In genomic region chr2:38353402-38353801, GRCh38 we compare ENCODE assay signal across 19 cellular contexts. TPM values are rescaled to one million over a fixed set of nuclear protein-coding genes. Genes with fewer than 3 reads are reported as not detected.
DNase-seq lines count a peak whose midpoint lies in the region; ATAC-seq, FAIRE-seq and TF ChIP-seq lines count a peak whose summit lies in the region.
"Had no signal": no experiment of that assay in that cellular context is flagged by ENCODE, and none has a peak within 500 bp of the region (broad histone marks: within the 10 kb centered on the region; RNA-seq: fewer than 3 reads in every experiment).

No MANE protein-coding gene starts in this region.

- H3K4me1 ChIP-seq in CD8-positive, alpha-beta memory T cell (ENCODE audit: insufficient read depth, low read length): peaks cover 17% of the 10 kb centered on the region
- H3K4me1 ChIP-seq: A549 had no signal

- no peaks in the 10 kb centered on the region for H3K9me3 ChIP-seq in CD8-positive, alpha-beta memory T cell (ENCODE audit: low read length)
- H3K9me3 ChIP-seq: A549 had no signal

- peak overlapping the region; percentile 1 for H3K27ac Mint-ChIP-seq in activated T-cell treated with anti-CD3 and anti-CD28 coated beads, Interleukin-2, amount 50 U/mL, for 72 hours
- H3K27ac Mint-ChIP-seq in activated T-cell treated with anti-CD3 and anti-CD28 coated beads, Interleukin-2, amount 50 U/mL, for 24 hours: no peak overlapping the region
- peak overlapping the region in 5 of 8 donors; percentile 1 to 42 (median 33) for H3K27ac Mint-ChIP-seq in CD8-positive, alpha-beta memory T cell
- H3K27ac Mint-ChIP-seq in activated T-helper 17 cell treated with anti-CD3 and anti-CD28 coated beads, Interleukin-2, amount 50 U/mL, for 72 hours: peak overlapping the region; percentile 79
- peak overlapping the region; percentile 63 for H3K27ac Mint-ChIP-seq in progenitor cell of endocrine pancreas
- H3K27ac Mint-ChIP-seq: HFFc6 had no signal

- H3K9me3 Mint-ChIP-seq in activated T-cell treated with anti-CD3 and anti-CD28 coated beads, Interleukin-2, amount 50 U/mL, for 72 hours: no peaks in the 10 kb centered on the region
- peaks cover 3% of the 10 kb centered on the region for H3K9me3 Mint-ChIP-seq in activated T-cell treated with anti-CD3 and anti-CD28 coated beads, Interleukin-2, amount 50 U/mL, for 24 hours
- no peaks in the 10 kb centered on the region for H3K9me3 Mint-ChIP-seq in CD8-positive, alpha-beta memory T cell
- peaks cover 4% of the 10 kb centered on the region for H3K9me3 Mint-ChIP-seq in activated T-helper 17 cell treated with anti-CD3 and anti-CD28 coated beads, Interleukin-2, amount 50 U/mL, for 72 hours
- no peaks in the 10 kb centered on the region for H3K9me3 Mint-ChIP-seq in progenitor cell of endocrine pancreas (ENCODE audit: low read depth)
- H3K9me3 Mint-ChIP-seq: HFFc6 had no signal

- FAIRE-seq in GM19239 (lab: Jason Lieb, UNC): no peak
- FAIRE-seq: A549, HepG2 had no signal

- no peaks in the 10 kb centered on the region for H3K27me3 Mint-ChIP-seq in activated T-cell treated with anti-CD3 and anti-CD28 coated beads, Interleukin-2, amount 50 U/mL, for 72 hours (ENCODE audit: low read depth)
- no peaks in the 10 kb centered on the region for H3K27me3 Mint-ChIP-seq in activated T-cell treated with anti-CD3 and anti-CD28 coated beads, Interleukin-2, amount 50 U/mL, for 24 hours
- H3K27me3 Mint-ChIP-seq in CD8-positive, alpha-beta memory T cell: no peaks in the 10 kb centered on the region
- no peaks in the 10 kb centered on the region for H3K27me3 Mint-ChIP-seq in activated T-helper 17 cell treated with anti-CD3 and anti-CD28 coated beads, Interleukin-2, amount 50 U/mL, for 72 hours
- H3K27me3 Mint-ChIP-seq in progenitor cell of endocrine pancreas: no peaks in the 10 kb centered on the region

- TF ChIP-seq CTCF in progenitor cell of endocrine pancreas (IDR thresholded peaks at IDR 0.05; ENCODE audit: unreplicated experiment): no peak

- peaks cover 24% of the 10 kb centered on the region for H3K4me1 Mint-ChIP-seq in activated T-cell treated with anti-CD3 and anti-CD28 coated beads, Interleukin-2, amount 50 U/mL, for 72 hours (ENCODE audit: low read depth)
- peaks cover 30% of the 10 kb centered on the region for H3K4me1 Mint-ChIP-seq in activated T-cell treated with anti-CD3 and anti-CD28 coated beads, Interleukin-2, amount 50 U/mL, for 24 hours (ENCODE audit: low read depth)
- peaks cover 25 to 39% (median 36%) of the 10 kb centered on the region in 3 donors for H3K4me1 Mint-ChIP-seq in CD8-positive, alpha-beta memory T cell
- H3K4me1 Mint-ChIP-seq in activated T-helper 17 cell treated with anti-CD3 and anti-CD28 coated beads, Interleukin-2, amount 50 U/mL, for 72 hours: peaks cover 25% of the 10 kb centered on the region
- H3K4me1 Mint-ChIP-seq in progenitor cell of endocrine pancreas (ENCODE audit: low read depth): no peaks in the 10 kb centered on the region

- no peaks in the 10 kb centered on the region for H3K36me3 ChIP-seq in CD8-positive, alpha-beta memory T cell (ENCODE audit: insufficient read depth, low read length)

- no peaks in the 10 kb centered on the region for H3K27me3 ChIP-seq in CD8-positive, alpha-beta memory T cell (ENCODE audit: insufficient read depth, low read length, poor library complexity, severe bottlenecking)

- POLR2A ChIA-PET in CD8-positive, alpha-beta memory T cell (lab: Charles Lee): no interaction called here

- no peak for ATAC-seq in activated T-cell treated with anti-CD3 and anti-CD28 coated beads, Interleukin-2, amount 50 U/mL, for 72 hours (replicated peaks in 1 of 2)
- peak; percentile 45 for ATAC-seq in activated T-helper 17 cell treated with anti-CD3 and anti-CD28 coated beads, Interleukin-2, amount 50 U/mL, for 72 hours (replicated peaks)
- no peak for ATAC-seq in HG03097 (IDR thresholded peaks at IDR 0.05; ENCODE audit: low FRiP score, unreplicated experiment)
- ATAC-seq: A549, HepG2 had no signal

- H3K36me3 Mint-ChIP-seq in activated T-cell treated with anti-CD3 and anti-CD28 coated beads, Interleukin-2, amount 50 U/mL, for 72 hours (ENCODE audit: insufficient read depth in 2 of 2): peaks cover 3 to 6% of the 10 kb centered on the region in 2 donors
- peaks cover 52% of the 10 kb centered on the region for H3K36me3 Mint-ChIP-seq in activated T-cell treated with anti-CD3 and anti-CD28 coated beads, Interleukin-2, amount 50 U/mL, for 24 hours (ENCODE audit: low read depth)
- H3K36me3 Mint-ChIP-seq in CD8-positive, alpha-beta memory T cell: peaks cover 3 to 30% (median 12%) of the 10 kb centered on the region in 3 donors
- peaks cover 26% of the 10 kb centered on the region for H3K36me3 Mint-ChIP-seq in activated T-helper 17 cell treated with anti-CD3 and anti-CD28 coated beads, Interleukin-2, amount 50 U/mL, for 72 hours (ENCODE audit: low read depth)
- H3K36me3 Mint-ChIP-seq in progenitor cell of endocrine pancreas (ENCODE audit: insufficient read depth): peaks cover 16% of the 10 kb centered on the region

- no peak for DNase-seq in activated T-cell treated with anti-CD3 and anti-CD28 coated beads, Interleukin-2, amount 50 U/mL, for 72 hours
- no peak for DNase-seq in activated T-cell treated with anti-CD3 and anti-CD28 coated beads, Interleukin-2, amount 50 U/mL, for 24 hours
- no peak for DNase-seq in CD8-positive, alpha-beta memory T cell
- DNase-seq in progenitor cell of endocrine pancreas (ENCODE audit: low spot score, unreplicated experiment) (no peak), GM19239 (ENCODE audit: insufficient read length, low spot score) (no peak)
- DNase-seq: DND-41, HFFc6, KBM-7, MV-4-11, NCI-H1694 treated with DMSO at 0.1 percent for 48 hours, NCI-H2107, NCI-H524, NCI-H82, OCI-M1, Right ventricle myocardium superior had no signal

- no peak overlapping the region for H3K27ac ChIP-seq in CD8-positive, alpha-beta memory T cell (ENCODE audit: low read depth, low read length)
- H3K27ac ChIP-seq: A549 had no signal

- CTCF ChIA-PET in CD8-positive, alpha-beta memory T cell (lab: Charles Lee): no interaction called here

- peak overlapping the region in 1 of 2 donors; percentile 60 for H3K4me3 Mint-ChIP-seq in activated T-cell treated with anti-CD3 and anti-CD28 coated beads, Interleukin-2, amount 50 U/mL, for 72 hours
- H3K4me3 Mint-ChIP-seq in activated T-cell treated with anti-CD3 and anti-CD28 coated beads, Interleukin-2, amount 50 U/mL, for 24 hours: no peak overlapping the region
- H3K4me3 Mint-ChIP-seq in CD8-positive, alpha-beta memory T cell: peak overlapping the region in 6 of 7 donors; percentile 26 to 83 (median 62)
- H3K4me3 Mint-ChIP-seq in activated T-helper 17 cell treated with anti-CD3 and anti-CD28 coated beads, Interleukin-2, amount 50 U/mL, for 72 hours: peak overlapping the region; percentile 73
- H3K4me3 Mint-ChIP-seq in progenitor cell of endocrine pancreas (ENCODE audit: low read depth): no peak overlapping the region
- H3K4me3 Mint-ChIP-seq: HFFc6 had no signal

- no peak overlapping the region for H3K4me3 ChIP-seq in CD8-positive, alpha-beta memory T cell (ENCODE audit: low read length)
- H3K4me3 ChIP-seq: A549 had no signal

RNA-seq across cellular contexts. Expression of gene ATL2, which starts 23.7 kb away (rescaled TPM):
- 10 to 100 TPM; 55.0 to 63.5 TPM for total RNA-seq in activated T-cell treated with anti-CD3 and anti-CD28 coated beads, Interleukin-2, amount 50 U/mL, for 72 hours
- total RNA-seq in CD8-positive, alpha-beta memory T cell: 10 to 100 TPM; 61.5 to 62.4 TPM
- 23.4 TPM for polyA plus RNA-seq in CD8-positive, alpha-beta memory T cell
- total RNA-seq in activated T-helper 17 cell treated with anti-CD3 and anti-CD28 coated beads, Interleukin-2, amount 50 U/mL, for 72 hours: 10 to 100 TPM; 30.9 to 52.8 TPM
- 56.0 and 62.7 TPM in 2 replicates for total RNA-seq in progenitor cell of endocrine pancreas

Comparison
In these comparisons a context has a peak if more than half of its experiments do, and no peak if none do; other contexts are left out.
1. H3K4me3 Mint-ChIP-seq: peak in CD8-positive, alpha-beta memory T cell (6 of 7) and activated T-helper 17 cell treated with anti-CD3 and anti-CD28 coated beads, Interleukin-2, amount 50 U/mL, for 72 hours (single experiment); none in activated T-cell treated with anti-CD3 and anti-CD28 coated beads, Interleukin-2, amount 50 U/mL, for 24 hours (single experiment) and progenitor cell of endocrine pancreas (single experiment).